16 cellular contexts compared by ENCODE assay signal in the genomic region with DNA sequence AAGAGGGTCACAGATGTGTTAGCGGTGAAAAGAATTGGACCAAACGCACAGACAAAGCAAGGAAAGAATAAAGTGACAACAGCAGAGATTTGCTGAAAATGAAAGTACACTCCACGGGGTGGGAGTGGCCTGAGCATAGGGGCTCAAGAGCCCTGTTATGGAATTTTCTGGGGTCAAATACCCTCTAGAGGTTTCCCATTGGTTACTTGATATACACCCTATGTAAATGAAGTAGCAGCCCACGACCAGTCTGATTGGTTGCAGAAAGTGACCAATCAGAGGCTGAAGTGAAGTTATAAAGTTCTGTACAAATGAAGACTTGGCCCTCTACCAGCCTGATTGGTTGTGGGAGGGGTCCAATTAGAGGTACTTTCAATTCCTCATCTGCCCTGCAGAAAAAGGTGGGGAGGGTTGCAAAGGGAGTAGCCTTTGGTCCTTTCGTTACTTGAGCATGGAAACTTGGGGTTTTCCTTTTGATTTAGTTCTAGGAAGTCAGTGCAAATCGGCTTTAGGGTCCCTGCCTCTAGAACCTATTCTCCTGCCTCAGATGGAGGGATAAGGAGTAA.
"Had no signal": no experiment of that assay in that cellular context is flagged by ENCODE, and none has a peak within 500 bp of the region (broad histone marks: within the 10 kb centered on the region; RNA-seq: fewer than 3 reads in every experiment).

No MANE protein-coding gene starts in this region.

- H3K27ac ChIP-seq: brain microvascular endothelial cell, coronary artery, right atrium auricular region, tibial nerve, vagina had no signal

- H3K4me1 ChIP-seq: right atrium auricular region, tibial nerve, vagina had no signal

- H3K27me3 ChIP-seq: brain microvascular endothelial cell, right atrium auricular region, tibial nerve, vagina had no signal

- H3K9me3 ChIP-seq: right atrium auricular region, tibial nerve, vagina had no signal

- H3K4me3 ChIP-seq: coronary artery, right atrium auricular region, tibial nerve, vagina had no signal

- ATAC-seq: activated CD4-positive, CD25-positive, alpha-beta regulatory T cell treated with anti-CD3 and anti-CD28 coated beads, Interleukin-2, amount 50 U/mL, for 24 hours; esophagus mucosa; natural killer cell treated with Interleukin-12 subunit alpha and Interleukin-12 subunit beta and Interleukin-15 and Interleukin-18, amount 100 ng/mL, for 72 hours; stimulated activated naive B cell treated with anti-CD40 and anti-IgM and Interleukin-4, amounts not matched to agents 10 μg/mL and 1 μg/mL and 100 μg/mL, for 72 hours had no signal

- H3K36me3 ChIP-seq: brain microvascular endothelial cell, right atrium auricular region, tibial nerve, vagina had no signal

- DNase-seq: activated naive CD4-positive, alpha-beta T cell treated with Interleukin-2 at 50 U/mL for 16 hours; anterior cingulate cortex; brain microvascular endothelial cell; glutamatergic neuron; kidney glomerular epithelial cell; mesendoderm; nucleus accumbens; stimulated activated CD4-positive, alpha-beta T cell treated with anti-CD3 and anti-CD28 coated beads, Interleukin-4, amount 100 ng/mL, for 1 hour; stimulated activated naive B cell treated with anti-CD40 and anti-IgM and Interleukin-4, amounts not matched to agents 10 μg/mL and 1 μg/mL and 100 μg/mL, for 72 hours had no signal
